ENCODE assay signal across 1 cellular context in genomic region chr5:160269017-160269416, GRCh38.
TF ChIP-seq lines count a peak whose summit lies in the region.

No MANE protein-coding gene starts in this region.

TF ChIP-seq in IMR-90, 13 proteins besides CTCF, POLR2A, EP300 and RAD21:
- TF ChIP-seq ELK1 (IDR thresholded peaks at IDR 0.05; ENCODE audit: borderline replicate concordance, low read depth, low read length) (no peak), USF2 (IDR thresholded peaks at IDR 0.05; ENCODE audit: low read depth, low read length) (peak; percentile 73), MAZ (IDR thresholded peaks at IDR 0.05; ENCODE audit: borderline replicate concordance, low read depth, low read length) (0 out of 2 replicates have a peak, but pooled peaks have one; percentile 63), CHD1 (IDR thresholded peaks at IDR 0.05; ENCODE audit: low read depth, low read length) (no peak), BHLHE40 (IDR thresholded peaks at IDR 0.05; ENCODE audit: low read depth, low read length) (peak; percentile 75), RCOR1 (IDR thresholded peaks at IDR 0.05; ENCODE audit: insufficient replicate concordance, low read length) (peak; percentile 33), CEBPB (IDR thresholded peaks at IDR 0.05; ENCODE audit: low read depth, low read length) (peak; percentile 67)
